8 cellular contexts compared by ENCODE assay signal in genomic region chr5:65926276-65926761, GRCh38. TPM values are rescaled to one million over a fixed set of nuclear protein-coding genes. Genes with fewer than 3 reads are reported as not detected.
DNase-seq lines count a peak whose midpoint lies in the region; ATAC-seq and TF ChIP-seq lines count a peak whose summit lies in the region.

Gene ERBIN (plus strand): TSS chr5:65926575. CDS start chr5:65992719, 66,144 bp downstream.

- peak within 1 kb of the TSS; percentile 94 for H4K91ac ChIP-seq in neuronal stem cell (ENCODE audit: low read depth, low read length, poor library complexity)

- H3K27ac Mint-ChIP-seq in CD4-positive, alpha-beta T cell, result peak within 1 kb of the TSS; percentile 88

- peak within 1 kb of the TSS; percentile 100 for H2BK5ac ChIP-seq in neuronal stem cell (ENCODE audit: low read length)

- H3K9me3 ChIP-seq in CD4-positive, alpha-beta T cell (ENCODE audit: control insufficient read depth, low read length), result no peaks in the 10 kb centered on the region
- H3K9me3 ChIP-seq in neuronal stem cell (replicated peaks in 1 of 2; ENCODE audit: control insufficient read depth in 2 of 2, insufficient read depth in 1 of 2, low read depth in 1 of 2, low read length in 2 of 2) (peaks cover 0 to 10% of the 10 kb centered on the region in 2 donors), subcutaneous abdominal adipose tissue (ENCODE audit: control insufficient read depth in 5 of 5, low read length in 5 of 5) (no peaks in the 10 kb centered on the region)

- H3K9ac ChIP-seq in neuronal stem cell (ENCODE audit: low read depth, low read length, poor library complexity), result peak within 1 kb of the TSS; percentile 100
- peak within 1 kb of the TSS; percentile 84 to 99 (median 94) for H3K9ac ChIP-seq in subcutaneous abdominal adipose tissue (ENCODE audit: low read length in 5 of 5)

- H3K9me3 Mint-ChIP-seq in CD4-positive, alpha-beta T cell, result no peaks in the 10 kb centered on the region

- intact Hi-C loops in CD4-positive, alpha-beta T cell (cut with DNase I, micrococcal nuclease), result loop anchor here (2.0 to 10.0 kb wide), 6 partner anchors 16 to 204 kb away; partner anchors contain the start of genes NLN (in 2 of the 2) and SGTB (in 2 of the 2)

- peak within 1 kb of the TSS; percentile 100 for H3K14ac ChIP-seq in neuronal stem cell (ENCODE audit: low read length)

- peak within 1 kb of the TSS; percentile 98 for H3K23ac ChIP-seq in neuronal stem cell (ENCODE audit: low read depth, low read length, poor library complexity)

- H3K27me3 Mint-ChIP-seq in CD4-positive, alpha-beta T cell, result no peaks in the 10 kb centered on the region

- peak; percentile 22 for ATAC-seq in CD4-positive, alpha-beta T cell (ENCODE audit: poor library complexity)
- ATAC-seq in GM19438 (IDR thresholded peaks at IDR 0.05; ENCODE audit: low read depth, unreplicated experiment) (peak; percentile 19), HG03565 (IDR thresholded peaks at IDR 0.05; ENCODE audit: unreplicated experiment) (peak; percentile 8), foreskin keratinocyte (peak; percentile 46)

- H3K4me3 ChIP-seq in neuronal stem cell (ENCODE audit: low read length in 2 of 2), result peak within 1 kb of the TSS; percentile 69 to 100
- H3K4me3 ChIP-seq in subcutaneous abdominal adipose tissue (ENCODE audit: low read depth in 1 of 5, low read length in 5 of 5), result peak within 1 kb of the TSS; percentile 83 to 95 (median 89)

- peak; percentile 37 to 68 (median 56) for DNase-seq in CD4-positive, alpha-beta T cell
- peak; percentile 95 for DNase-seq in SK-MEL-5 (ENCODE audit: low read depth, low spot score)
- peak; percentile 24 to 64 (median 52) for DNase-seq in activated naive CD4-positive, alpha-beta T cell (lab: John Stamatoyannopoulos, UW)
- DNase-seq in foreskin keratinocyte, result peak; percentile 59 to 70
- DNase-seq in neuronal stem cell (ENCODE audit: low spot score), result peak; percentile 45

- peak within 1 kb of the TSS; percentile 98 for H3K27ac ChIP-seq in CD4-positive, alpha-beta T cell (ENCODE audit: low read depth, low read length)
- H3K27ac ChIP-seq in foreskin keratinocyte (peak within 1 kb of the TSS; percentile 94), neuronal stem cell (replicated peaks; ENCODE audit: low read length) (peak within 1 kb of the TSS; percentile 100), subcutaneous abdominal adipose tissue (ENCODE audit: low read depth, low read length) (peak within 1 kb of the TSS; percentile 96)

- peak within 1 kb of the TSS; percentile 93 for H3K4ac ChIP-seq in neuronal stem cell (ENCODE audit: low read length)

- H3K4me1 Mint-ChIP-seq in CD4-positive, alpha-beta T cell (ENCODE audit: low read depth), result peaks cover 54% of the 10 kb centered on the region

- H3K18ac ChIP-seq in neuronal stem cell (ENCODE audit: low read length), result peak within 1 kb of the TSS; percentile 99

- no peaks in the 10 kb centered on the region for H3K27me3 ChIP-seq in CD4-positive, alpha-beta T cell (ENCODE audit: control insufficient read depth, insufficient read depth, low read length)
- H3K27me3 ChIP-seq in foreskin keratinocyte (no peaks in the 10 kb centered on the region), neuronal stem cell (ENCODE audit: control insufficient read depth in 3 of 3, insufficient read depth in 3 of 3, low read depth in 1 of 3, low read length in 3 of 3) (no peaks in the 10 kb centered on the region), subcutaneous abdominal adipose tissue (ENCODE audit: control insufficient read depth in 5 of 5, insufficient read depth in 4 of 5, low read length in 5 of 5) (no peaks in the 10 kb centered on the region)

- no peak for TF ChIP-seq CTCF in CD4-positive, alpha-beta T cell (IDR thresholded peaks at IDR 0.05)
- TF ChIP-seq CTCF in foreskin keratinocyte (conservative IDR thresholded peaks at IDR 0.05), result no peak

- peak within 1 kb of the TSS; percentile 52 for H4K8ac ChIP-seq in neuronal stem cell (ENCODE audit: low read depth, low read length)

- peak within 1 kb of the TSS; percentile 98 for H3K4me3 Mint-ChIP-seq in CD4-positive, alpha-beta T cell

- H3K79me1 ChIP-seq in neuronal stem cell (ENCODE audit: low read depth, low read length), result peaks cover 2% of the 10 kb centered on the region

- H3K4me1 ChIP-seq in foreskin keratinocyte, result peaks cover 7% of the 10 kb centered on the region
- H3K4me1 ChIP-seq in neuronal stem cell (ENCODE audit: control insufficient read depth in 2 of 2, insufficient read depth in 1 of 2, low read depth in 1 of 2, low read length in 2 of 2), result peaks cover 0 to 2% of the 10 kb centered on the region in 2 donors
- peaks cover 0 to 33% (median 29%) of the 10 kb centered on the region in 5 donors for H3K4me1 ChIP-seq in subcutaneous abdominal adipose tissue (ENCODE audit: control insufficient read depth in 5 of 5, insufficient read depth in 5 of 5, low read length in 5 of 5)

- peaks cover 0 to 18% of the 10 kb centered on the region in 2 donors for H3K36me3 ChIP-seq in neuronal stem cell (replicated peaks in 1 of 2; ENCODE audit: control insufficient read depth in 2 of 2, insufficient read depth in 2 of 2, low read length in 2 of 2)
- H3K36me3 ChIP-seq in subcutaneous abdominal adipose tissue (ENCODE audit: control insufficient read depth in 5 of 5, insufficient read depth in 5 of 5, low read length in 5 of 5), result no peaks in the 10 kb centered on the region

- in situ Hi-C loops in SK-MEL-5 (cut with HindIII; ENCODE audit: low pct_unique_long_range_greater_than_20kb, low sequenced_read_pairs), result no loop called here

- no CpG with 5 or more reads among the region's 44 CpGs for WGBS in neuronal stem cell (ENCODE audit: extremely low coverage in 2 of 2, insufficient read length in 2 of 2, insufficient replicate concordance in 1 of 2), 2 donors

- H2BK12ac ChIP-seq in neuronal stem cell (ENCODE audit: low read length), result peak within 1 kb of the TSS; percentile 78

- H3K36me3 Mint-ChIP-seq in CD4-positive, alpha-beta T cell (ENCODE audit: low read depth), result peaks cover 46% of the 10 kb centered on the region

- POLR2A ChIA-PET in CD4-positive, alpha-beta T cell (lab: Charles Lee), result interaction anchor here (0.7 to 5.8 kb wide), 36 partner anchors 12 to 363 kb away, joined by 3 to 86 read pairs (median 4); partner anchors contain the start of genes CENPK, NLN, PPWD1 and SGTB

- peak within 1 kb of the TSS; percentile 95 for H2AFZ ChIP-seq in neuronal stem cell (ENCODE audit: low read length)

- CTCF ChIA-PET in CD4-positive, alpha-beta T cell (lab: Charles Lee), result interaction anchor here (0.6 to 1.4 kb wide), 4 partner anchors 11 to 246 kb away, joined by 3 read pairs; no protein-coding TSS in a partner anchor

- H3K4me2 ChIP-seq in neuronal stem cell (ENCODE audit: insufficient read depth, low read length, poor library complexity, severe bottlenecking), result peak within 1 kb of the TSS; percentile 61

- H2BK120ac ChIP-seq in neuronal stem cell (ENCODE audit: low read depth, low read length), result peak within 1 kb of the TSS; percentile 99

- H2BK15ac ChIP-seq in neuronal stem cell (ENCODE audit: low read length), result peak within 1 kb of the TSS; percentile 69

- H2AK5ac ChIP-seq in neuronal stem cell (ENCODE audit: low read depth, low read length), result peak within 1 kb of the TSS; percentile 92

RNA-seq across cellular contexts. Expression of gene ERBIN, which starts in this region (rescaled TPM):
- 10 to 100 TPM; 94.7 to 96.9 TPM for total RNA-seq in CD4-positive, alpha-beta T cell
- total RNA-seq in SK-MEL-5 (2014; rRNA removed; shearing (Covaris generic)), result 101 and 115 TPM in 2 replicates
- 49.7 and 74.9 TPM in 2 replicates for polyA plus RNA-seq in SK-MEL-5 (2015; cell fraction: cytosol; rRNA removed)
- polyA plus RNA-seq in SK-MEL-5 (2015; cell fraction: nucleus; rRNA removed), result 93.9 and 95.2 TPM in 2 replicates
- total RNA-seq in foreskin keratinocyte, result 51.3 and 53.3 TPM in 2 replicates
- 6.9 and 7.6 TPM in 2 replicates for polyA plus RNA-seq in foreskin keratinocyte
- polyA plus RNA-seq in neuronal stem cell (2013, experiment 1 of 2), result 29.8 TPM
- polyA plus RNA-seq in neuronal stem cell (2013, experiment 2 of 2), result 28.4 TPM

Comparison
In these comparisons a context has a peak if more than half of its experiments do, and no peak if none do; other contexts are left out.
1. Peak in every context shown above with its lines: DNase-seq, ATAC-seq, H3K4me3 ChIP-seq and H3K27ac ChIP-seq.
2. DNase-seq: peak in every context shown above with its lines; median percentile 95 in SK-MEL-5; 64 in foreskin keratinocyte; 56 in CD4-positive, alpha-beta T cell; 52 in activated naive CD4-positive, alpha-beta T cell; 45 in neuronal stem cell.